ENCODE assay signal across 2 cellular contexts in genomic region chr11:33801821-33802413, GRCh38.
TF ChIP-seq lines count a peak whose summit lies in the region.

No MANE protein-coding gene starts in this region.

TF ChIP-seq in H1, 55 proteins besides CTCF, POLR2A, EP300 and RAD21:
- TF ChIP-seq EZH2 (IDR thresholded peaks at IDR 0.05; ENCODE audit: low read depth, low read length, severe bottlenecking) (peak; percentile 34), CBX8 (IDR thresholded peaks at IDR 0.05; ENCODE audit: borderline replicate concordance, low read depth, low read length) (no peak)
TF ChIP-seq in H1: peak in this region for 1.

TF ChIP-seq in neural cell, 6 proteins besides CTCF, POLR2A, EP300 and RAD21:
- no peak for TF ChIP-seq SMC3 (conservative IDR thresholded peaks at IDR 0.05; ENCODE audit: poor library complexity)
- no peak for TF ChIP-seq TAF1 (IDR thresholded peaks at IDR 0.05; ENCODE audit: low read depth)
- no peak for TF ChIP-seq REST (IDR thresholded peaks at IDR 0.05; ENCODE audit: borderline replicate concordance)
- TF ChIP-seq EZH2 (IDR thresholded peaks at IDR 0.05; ENCODE audit: borderline replicate concordance, insufficient read depth, low read length, poor library complexity, severe bottlenecking) = no peak
- TF ChIP-seq POLR2AphosphoS5 (IDR thresholded peaks at IDR 0.05) = no peak
- TF ChIP-seq MXI1 (conservative IDR thresholded peaks at IDR 0.05; ENCODE audit: poor library complexity, severe bottlenecking) = no peak
